In genomic region chr5:108079754-108080153, GRCh38 we compare ENCODE assay signal across 20 cellular contexts.
DNase-seq lines count a peak whose midpoint lies in the region; ATAC-seq, FAIRE-seq and TF ChIP-seq lines count a peak whose summit lies in the region.
"Had no signal": no experiment of that assay in that cellular context is flagged by ENCODE, and none has a peak within 500 bp of the region (broad histone marks: within the 10 kb centered on the region; RNA-seq: fewer than 3 reads in every experiment).

No MANE protein-coding gene starts in this region.

- no peak for FAIRE-seq in H1 (lab: Jason Lieb, UNC)
- FAIRE-seq: frontal cortex had no signal

- no peak overlapping the region for H3K23ac ChIP-seq in H1 (ENCODE audit: insufficient read length)

- DNase-seq in AG04449 (ENCODE audit: low read depth, low spot score) = peak; percentile 19
- peak; percentile 2 for DNase-seq in ELR (ENCODE audit: low read depth)
- DNase-seq in NCI-H524 treated with DMSO at 0.1 percent for 48 hours (lab: John Stamatoyannopoulos, UW) = peak; percentile 4
- DNase-seq in H1 (ENCODE audit: low read depth in 1 of 2, low spot score in 2 of 2) = no peak
- no peak for DNase-seq in SHP77 treated with DMSO at 0.1 percent for 48 hours (lab: John Stamatoyannopoulos, UW)
- no peak for DNase-seq in activated CD8-positive, alpha-beta T cell treated with anti-CD3 and anti-CD28 coated beads, Interleukin-2, amount 10 ng/mL, durations not matched to agents 7 days and 5 days
- DNase-seq: activated B cell treated with CpG ODN at 0.5 μM for 24 hours; activated CD8-positive, alpha-beta memory T cell treated with anti-CD3 and anti-CD28 coated beads for 24 hours; adrenal gland; endodermal cell; NCI-H1930; NCI-H510A; right cardiac atrium; T-helper 1 cell had no signal

- peak overlapping the region; percentile 31 for H2BK120ac ChIP-seq in H1 (replicated peaks; ENCODE audit: low read depth, low read length)

- no peak for TF ChIP-seq EP300 in H1 (IDR thresholded peaks at IDR 0.05; ENCODE audit: borderline replicate concordance in 1 of 2, low read depth in 2 of 2, low read length in 2 of 2)

- no peak overlapping the region for H2BK12ac ChIP-seq in H1 (ENCODE audit: low read depth, low read length)

- TF ChIP-seq CTCF in AG04449 (IDR thresholded peaks at IDR 0.05; ENCODE audit: insufficient read depth, low read length, missing control alignments) = no peak
- TF ChIP-seq CTCF in H1 (IDR thresholded peaks at IDR 0.05; ENCODE audit: control extremely low read depth in 1 of 3, insufficient read depth in 1 of 3, low read depth in 1 of 3, low read length in 3 of 3) = no peak

- H3K56ac ChIP-seq in H1 (replicated peaks; ENCODE audit: insufficient read length, low read depth, low read length) = no peak overlapping the region

- TF ChIP-seq POLR2A in H1 (IDR thresholded peaks at IDR 0.05; ENCODE audit: control extremely low read depth in 1 of 2, low read depth in 2 of 2, low read length in 2 of 2) = no peak

- no peak for TF ChIP-seq RAD21 in H1 (IDR thresholded peaks at IDR 0.05 in 1 of 2, conservative IDR thresholded peaks at IDR 0.05 in 1 of 2; ENCODE audit: low read depth in 2 of 2, low read length in 2 of 2)

- H3K4me3 ChIP-seq in AG04449 (ENCODE audit: low read depth, low read length) (no peak overlapping the region), H1 (ENCODE audit: extremely low read depth in 1 of 4, insufficient read depth in 2 of 4, low read depth in 3 of 4, low read length in 4 of 4) (peak overlapping the region in 1 of 4 experiments; percentile 17; a peak in 1 of 8 replicates)
- H3K4me3 ChIP-seq: adrenal gland, vagina had no signal

- H3K9me3 ChIP-seq in H1 (ENCODE audit: insufficient read depth in 2 of 2, low read depth in 1 of 2, low read length in 1 of 2) = no peaks in the 10 kb centered on the region
- H3K9me3 ChIP-seq: adrenal gland, vagina had no signal

- no peaks in the 10 kb centered on the region for H3K9me3 Mint-ChIP-seq in activated CD8-positive, alpha-beta T cell treated with anti-CD3 and anti-CD28 coated beads, Interleukin-2, amount 10 ng/mL, durations not matched to agents 7 days and 5 days (ENCODE audit: insufficient read depth)
- H3K9me3 Mint-ChIP-seq: activated B cell treated with CpG ODN at 0.5 μM for 24 hours; activated T-helper 17 cell treated with anti-CD3 and anti-CD28 coated beads, Interleukin-2, amount 50 U/mL, for 72 hours had no signal

- no peak overlapping the region for H2BK15ac ChIP-seq in H1 (ENCODE audit: low read length)

- no peak overlapping the region for H3K14ac ChIP-seq in H1 (ENCODE audit: insufficient read length)

- H3K23me2 ChIP-seq in H1 (ENCODE audit: low read depth, low read length) = no peaks in the 10 kb centered on the region; the same call in 1 of the 2 replicates

- no peak overlapping the region for H3K4ac ChIP-seq in H1 (replicated peaks; ENCODE audit: insufficient read length, low read depth, low read length)

- no peak overlapping the region for H3K27ac Mint-ChIP-seq in activated CD8-positive, alpha-beta T cell treated with anti-CD3 and anti-CD28 coated beads, Interleukin-2, amount 10 ng/mL, durations not matched to agents 7 days and 5 days
- H3K27ac Mint-ChIP-seq: activated B cell treated with CpG ODN at 0.5 μM for 24 hours; activated T-helper 17 cell treated with anti-CD3 and anti-CD28 coated beads, Interleukin-2, amount 50 U/mL, for 72 hours had no signal

- H4K91ac ChIP-seq in H1 (replicated peaks; ENCODE audit: insufficient read length, low read length) = no peak overlapping the region

- peaks cover under 1% of the 10 kb centered on the region for H3K4me1 Mint-ChIP-seq in activated CD8-positive, alpha-beta T cell treated with anti-CD3 and anti-CD28 coated beads, Interleukin-2, amount 10 ng/mL, durations not matched to agents 7 days and 5 days (ENCODE audit: low read depth)
- H3K4me1 Mint-ChIP-seq: activated B cell treated with CpG ODN at 0.5 μM for 24 hours; activated T-helper 17 cell treated with anti-CD3 and anti-CD28 coated beads, Interleukin-2, amount 50 U/mL, for 72 hours had no signal

- no peak overlapping the region for H4K8ac ChIP-seq in H1 (ENCODE audit: extremely low read depth, insufficient read depth, low read length)

- H3K36me3 Mint-ChIP-seq in activated CD8-positive, alpha-beta T cell treated with anti-CD3 and anti-CD28 coated beads, Interleukin-2, amount 10 ng/mL, durations not matched to agents 7 days and 5 days (ENCODE audit: low read depth) = no peaks in the 10 kb centered on the region

- H4K5ac ChIP-seq in H1 (ENCODE audit: insufficient read length, low read depth, low read length) = peak overlapping the region; percentile 85

- peaks cover 0 to 38% (median 8%) of the 10 kb centered on the region in 4 experiments; a peak in 4 of 7 replicates for H3K4me1 ChIP-seq in H1 (replicated peaks in 1 of 4; ENCODE audit: control insufficient read depth in 3 of 4, insufficient read depth in 4 of 4, low read length in 3 of 4)
- H3K4me1 ChIP-seq: adrenal gland, vagina had no signal

- no peak overlapping the region for H3K9ac ChIP-seq in H1 (replicated peaks in 1 of 4; ENCODE audit: extremely low read depth in 1 of 4, low read depth in 3 of 4, low read length in 3 of 4)

- no peaks in the 10 kb centered on the region for H3K27me3 Mint-ChIP-seq in activated CD8-positive, alpha-beta T cell treated with anti-CD3 and anti-CD28 coated beads, Interleukin-2, amount 10 ng/mL, durations not matched to agents 7 days and 5 days (ENCODE audit: low read depth)
- H3K27me3 Mint-ChIP-seq: activated B cell treated with CpG ODN at 0.5 μM for 24 hours; activated T-helper 17 cell treated with anti-CD3 and anti-CD28 coated beads, Interleukin-2, amount 50 U/mL, for 72 hours had no signal

- H2BK20ac ChIP-seq in H1 (ENCODE audit: low read length) = no peak overlapping the region

- ATAC-seq in GM19452 (IDR thresholded peaks at IDR 0.05; ENCODE audit: unreplicated experiment) = no peak
- ATAC-seq in GM21528 (IDR thresholded peaks at IDR 0.05; ENCODE audit: low FRiP score, unreplicated experiment) = no peak
- ATAC-seq in activated CD8-positive, alpha-beta T cell treated with anti-CD3 and anti-CD28 coated beads, Interleukin-2, amount 10 ng/mL, durations not matched to agents 7 days and 5 days = no peak
- ATAC-seq: activated T-helper 17 cell treated with anti-CD3 and anti-CD28 coated beads, Interleukin-2, amount 50 U/mL, for 72 hours; left lobe of liver; right cardiac atrium had no signal

- no peak overlapping the region for H3K4me3 Mint-ChIP-seq in activated CD8-positive, alpha-beta T cell treated with anti-CD3 and anti-CD28 coated beads, Interleukin-2, amount 10 ng/mL, durations not matched to agents 7 days and 5 days
- H3K4me3 Mint-ChIP-seq: activated B cell treated with CpG ODN at 0.5 μM for 24 hours; activated T-helper 17 cell treated with anti-CD3 and anti-CD28 coated beads, Interleukin-2, amount 50 U/mL, for 72 hours; endodermal cell had no signal

- no peaks in the 10 kb centered on the region for H3K79me2 ChIP-seq in H1 (ENCODE audit: control insufficient read depth in 1 of 2, insufficient read depth in 2 of 2, low read length in 2 of 2)

- POLR2A ChIA-PET in AG04449 (lab: Yijun Ruan, JAX) = no interaction called here
- POLR2A ChIA-PET in H1 (lab: Charles Lee; ENCODE audit: partially characterized antibody) = no interaction called here
- POLR2A ChIA-PET in activated CD8-positive, alpha-beta T cell treated with anti-CD3 and anti-CD28 coated beads, Interleukin-2, amount 10 ng/mL, durations not matched to agents 7 days and 5 days (lab: Charles Lee) = no interaction called here

- no peaks in the 10 kb centered on the region for H3K27me3 ChIP-seq in H1 (replicated peaks in 1 of 4; ENCODE audit: control insufficient read depth in 3 of 4, extremely low read depth in 1 of 4, insufficient read depth in 3 of 4, low read length in 3 of 4)
- H3K27me3 ChIP-seq: adrenal gland, vagina had no signal

- CTCF ChIA-PET in AG04449 (lab: Yijun Ruan, JAX) (no interaction called here), H1 (lab: Charles Lee; ENCODE audit: partially characterized antibody) (no interaction called here)
- CTCF ChIA-PET in activated CD8-positive, alpha-beta T cell treated with anti-CD3 and anti-CD28 coated beads, Interleukin-2, amount 10 ng/mL, durations not matched to agents 7 days and 5 days (lab: Charles Lee) = no interaction called here

- no peak overlapping the region for H3K27ac ChIP-seq in H1 (ENCODE audit: low read depth, low read length)
- H3K27ac ChIP-seq: adrenal gland, vagina had no signal

- H4K20me1 ChIP-seq in H1 (replicated peaks in 1 of 2; ENCODE audit: control insufficient read depth in 1 of 2, insufficient read depth in 2 of 2, low read length in 2 of 2) = no peaks in the 10 kb centered on the region

- no peak overlapping the region for H3K18ac ChIP-seq in H1 (ENCODE audit: extremely low read depth, low read length)

- H2BK5ac ChIP-seq in H1 (ENCODE audit: low read depth, low read length) = peak overlapping the region; percentile 9; the same call in 1 of the 2 replicates

- H3K79me1 ChIP-seq in H1 (ENCODE audit: low read depth, low read length) = no peaks in the 10 kb centered on the region

- H3K4me2 ChIP-seq in H1 (ENCODE audit: insufficient read depth in 1 of 2, low read depth in 2 of 2, low read length in 2 of 2) = peak overlapping the region; percentile 41 to 47; a peak in 3 of 4 replicates

- no peak overlapping the region for H2AK5ac ChIP-seq in H1 (ENCODE audit: low read depth, low read length)

- H3K36me3 ChIP-seq in H1 (ENCODE audit: control insufficient read depth in 2 of 4, insufficient read depth in 4 of 4, low read length in 3 of 4) = no peaks in the 10 kb centered on the region
- H3K36me3 ChIP-seq: adrenal gland, vagina had no signal

- no peak overlapping the region for H2AFZ ChIP-seq in H1 (ENCODE audit: low read length)

TF ChIP-seq in H1, 55 proteins besides CTCF, POLR2A, EP300 and RAD21:
- TF ChIP-seq TAF7 (optimal IDR thresholded peaks at IDR 0.05; ENCODE audit: borderline replicate concordance, low read depth, low read length) (no peak), GABPA (IDR thresholded peaks at IDR 0.05; ENCODE audit: borderline replicate concordance, insufficient read depth, low read length) (no peak), BCL11A (IDR thresholded peaks at IDR 0.05; ENCODE audit: low read depth in 2 of 2, low read length in 2 of 2) (no peak)

Comparison
In these comparisons a context has a peak if more than half of its experiments do, and no peak if none do; other contexts are left out.
1. DNase-seq: peak in AG04449 (single experiment), ELR (single experiment) and NCI-H524 treated with DMSO at 0.1 percent for 48 hours (single experiment); none in H1 (0 of 2), SHP77 treated with DMSO at 0.1 percent for 48 hours (single experiment) and activated CD8-positive, alpha-beta T cell treated with anti-CD3 and anti-CD28 coated beads, Interleukin-2, amount 10 ng/mL, durations not matched to agents 7 days and 5 days (single experiment).